ENCODE assay signal across 1 cellular context in genomic region chr1:219528633-219529032, GRCh38.
TF ChIP-seq lines count a peak whose summit lies in the region.

No MANE protein-coding gene starts in this region.

TF ChIP-seq in WTC11, 78 proteins besides CTCF, POLR2A, EP300 and RAD21 (continued from another document):
- no peak for TF ChIP-seq AFF4 (CRISPR knock-in tag; IDR thresholded peaks at IDR 0.05; ENCODE audit: borderline replicate concordance)
- no peak for TF ChIP-seq PRRX2 (CRISPR knock-in tag; IDR thresholded peaks at IDR 0.05)
- TF ChIP-seq FOXP1 (CRISPR knock-in tag; IDR thresholded peaks at IDR 0.05; ENCODE audit: borderline replicate concordance) = no peak
- no peak for TF ChIP-seq ZBTB43 (CRISPR knock-in tag; IDR thresholded peaks at IDR 0.05)
- TF ChIP-seq TEAD4 (CRISPR knock-in tag; IDR thresholded peaks at IDR 0.05) = no peak
- TF ChIP-seq NFATC4 (CRISPR knock-in tag; IDR thresholded peaks at IDR 0.05) = no peak
TF ChIP-seq in WTC11: peak in this region for 0.
